In genomic region chr15:56916825-56917477, GRCh38 we compare ENCODE assay signal across 9 cellular contexts. TPM values are rescaled to one million over a fixed set of nuclear protein-coding genes. Genes with fewer than 3 reads are reported as not detected.
DNase-seq lines count a peak whose midpoint lies in the region; ATAC-seq and TF ChIP-seq lines count a peak whose summit lies in the region.
"Had no signal": no experiment of that assay in that cellular context is flagged by ENCODE, and none has a peak within 500 bp of the region (broad histone marks: within the 10 kb centered on the region; RNA-seq: fewer than 3 reads in every experiment).

No MANE protein-coding gene starts in this region.

- no peak overlapping the region for H2AK5ac ChIP-seq in trophoblast cell (ENCODE audit: low read length)

- DNase-seq in OCI-M1 (lab: John Stamatoyannopoulos, UW) (peak; percentile 38), epithelial cell of proximal tubule (ENCODE audit: low read depth) (no peak), trophoblast cell (no peak), GM13976 (ENCODE audit: low spot score) (no peak)
- DNase-seq: SJCRH30 had no signal

- TF ChIP-seq CTCF in DOHH2 (IDR thresholded peaks at IDR 0.05; ENCODE audit: low read depth, low read length, poor library complexity, severe bottlenecking) (no peak), epithelial cell of proximal tubule (conservative IDR thresholded peaks at IDR 0.05; ENCODE audit: low read depth, low read length) (no peak), GM13976 (IDR thresholded peaks at IDR 0.05; ENCODE audit: borderline replicate concordance, control extremely low read depth, extremely low read depth, insufficient read depth, missing control alignments) (no peak)

- H4K8ac ChIP-seq in trophoblast cell (ENCODE audit: low read depth, low read length) = no peak overlapping the region

- H3K27me3 ChIP-seq in DOHH2 (ENCODE audit: control insufficient read depth, low read length) (no peaks in the 10 kb centered on the region), trophoblast cell (ENCODE audit: insufficient read depth, low read length) (no peaks in the 10 kb centered on the region)
- H3K27me3 ChIP-seq: SJCRH30 had no signal

- H3K36me3 ChIP-seq in DOHH2 (ENCODE audit: control insufficient read depth, low read length) (peaks cover 27% of the 10 kb centered on the region), trophoblast cell (ENCODE audit: control insufficient read depth in 1 of 2, insufficient read depth in 2 of 2, low read length in 2 of 2) (no peaks in the 10 kb centered on the region)

- H3K4me1 ChIP-seq in DOHH2 (ENCODE audit: control insufficient read depth, low read length) = peaks cover 22% of the 10 kb centered on the region
- H3K4me1 ChIP-seq in trophoblast cell (ENCODE audit: control insufficient read depth in 1 of 2, insufficient read depth in 2 of 2, low read length in 2 of 2) = peaks cover 2 to 4% of the 10 kb centered on the region in 2 experiments

- H2AFZ ChIP-seq in trophoblast cell (ENCODE audit: insufficient read depth, low read length, poor library complexity) = no peak overlapping the region

- H2BK5ac ChIP-seq in trophoblast cell (ENCODE audit: low read depth, low read length, poor library complexity) = no peak overlapping the region

- H3K4me3 ChIP-seq in DOHH2 (ENCODE audit: low read length) (peak overlapping the region; percentile 84), epithelial cell of proximal tubule (ENCODE audit: low read depth, low read length) (peak overlapping the region; percentile 96), trophoblast cell (ENCODE audit: low read depth, low read length) (no peak overlapping the region)

- H4K91ac ChIP-seq in trophoblast cell (ENCODE audit: low read depth, low read length) = no peak overlapping the region

- no peaks in the 10 kb centered on the region for H4K20me1 ChIP-seq in DOHH2 (ENCODE audit: control insufficient read depth, insufficient read depth, low read depth, low read length)

- no CpG with 5 or more reads among the region's 8 CpGs for WGBS in trophoblast cell (ENCODE audit: extremely low coverage, insufficient coverage, insufficient read length)

- no peaks in the 10 kb centered on the region; the same call in 1 of the 2 replicates for H3F3A ChIP-seq in DOHH2 (ENCODE audit: control insufficient read depth, insufficient read depth)

- no peak overlapping the region for H4K12ac ChIP-seq in trophoblast cell (ENCODE audit: low read depth, low read length)

- H3K4ac ChIP-seq in trophoblast cell (ENCODE audit: low read depth, low read length) = no peak overlapping the region

- H3K27ac ChIP-seq in DOHH2 (ENCODE audit: low read depth, low read length) = no peak overlapping the region
- H3K27ac ChIP-seq in trophoblast cell (ENCODE audit: low read depth, low read length) = no peak overlapping the region
- H3K27ac ChIP-seq: SJCRH30 had no signal

- peaks cover 22% of the 10 kb centered on the region for H3K79me1 ChIP-seq in trophoblast cell (ENCODE audit: low read length)

- no peak for ATAC-seq in GM21390 (IDR thresholded peaks at IDR 0.05; ENCODE audit: unreplicated experiment)
- ATAC-seq in HG02571 (IDR thresholded peaks at IDR 0.05; ENCODE audit: unreplicated experiment) = no peak
- ATAC-seq in esophagus mucosa = no peak

- H3K23ac ChIP-seq in trophoblast cell (ENCODE audit: low read length) = no peak overlapping the region

- H3K4me2 ChIP-seq in DOHH2 (ENCODE audit: low read length) (peak overlapping the region; percentile 73), trophoblast cell (ENCODE audit: low read length) (peak overlapping the region; percentile 92)

- H3K18ac ChIP-seq in trophoblast cell (ENCODE audit: low read length) = no peak overlapping the region

- H2BK120ac ChIP-seq in trophoblast cell (ENCODE audit: insufficient read depth, low read length, poor library complexity) = no peak overlapping the region

- in situ Hi-C loops in GM13976 (cut with MboI; ENCODE audit: low sequenced_read_pairs, unreplicated experiment) = loop anchor here (25.0 kb wide), 1 partner anchor 395 kb away; no protein-coding TSS in a partner anchor

- H2BK12ac ChIP-seq in trophoblast cell (ENCODE audit: low read length) = no peak overlapping the region

- H3K79me2 ChIP-seq in DOHH2 (ENCODE audit: control insufficient read depth, low read length) = peaks cover 36% of the 10 kb centered on the region
- H3K79me2 ChIP-seq in trophoblast cell (ENCODE audit: control insufficient read depth, insufficient read depth, low read length, poor library complexity) = peaks cover 18% of the 10 kb centered on the region

- H3K9ac ChIP-seq in trophoblast cell (ENCODE audit: low read length) = no peak overlapping the region

- H3K14ac ChIP-seq in trophoblast cell (ENCODE audit: low read length) = no peak overlapping the region

- H3K9me3 ChIP-seq in DOHH2 (ENCODE audit: control insufficient read depth, insufficient read depth, low read length) (no peaks in the 10 kb centered on the region), trophoblast cell (ENCODE audit: insufficient read depth, low read depth, low read length) (no peaks in the 10 kb centered on the region)
- H3K9me3 ChIP-seq: SJCRH30 had no signal

- no peaks in the 10 kb centered on the region for H3K9me2 ChIP-seq in DOHH2 (replicated peaks; ENCODE audit: control insufficient read depth, low read length)

RNA-seq across cellular contexts. Expression of gene TCF12, which starts 1.5 kb away (rescaled TPM):
- total RNA-seq in epithelial cell of proximal tubule = 41.8 and 68.9 TPM in 2 replicates
- 35.6 and 36.9 TPM in 2 replicates for polyA plus RNA-seq in trophoblast cell (2013)
- 47.9 TPM for total RNA-seq in esophagus mucosa
